ENCODE assay signal across 1 cellular context in genomic region chr3:54188176-54188791, GRCh38.
TF ChIP-seq lines count a peak whose summit lies in the region.

No MANE protein-coding gene starts in this region.

TF ChIP-seq in HepG2, 621 proteins besides CTCF, POLR2A, EP300 and RAD21 (continued from another document and continues in another):
- TF ChIP-seq NCOA5 (CRISPR knock-in tag; IDR thresholded peaks at IDR 0.05): no peak
- 0 out of 2 replicates have a peak, but pooled peaks have one; percentile 22 for TF ChIP-seq REPIN1 (CRISPR knock-in tag; IDR thresholded peaks at IDR 0.05; ENCODE audit: borderline replicate concordance, low read depth)
- peak; percentile 67; the same call in 1 of the 2 replicates for TF ChIP-seq MIXL1 (CRISPR knock-in tag; IDR thresholded peaks at IDR 0.05)
- no peak for TF ChIP-seq ZBTB4 (CRISPR knock-in tag; IDR thresholded peaks at IDR 0.05; ENCODE audit: borderline replicate concordance)
- no peak for TF ChIP-seq CREB1 (IDR thresholded peaks at IDR 0.05)
- TF ChIP-seq CREB1 (CRISPR knock-in tag; IDR thresholded peaks at IDR 0.05): no peak
- TF ChIP-seq TRIM22 (IDR thresholded peaks at IDR 0.05): no peak
- 0 out of 2 replicates have a peak, but pooled peaks have one; percentile 58 for TF ChIP-seq ZFP36L2 (CRISPR knock-in tag; IDR thresholded peaks at IDR 0.05)
- no peak for TF ChIP-seq HMGA1 (CRISPR knock-in tag; conservative IDR thresholded peaks at IDR 0.05)
- TF ChIP-seq THYN1 (CRISPR knock-in tag; IDR thresholded peaks at IDR 0.05; ENCODE audit: borderline replicate concordance, low read depth): no peak
- 0 out of 2 replicates have a peak, but pooled peaks have one; percentile 33 for TF ChIP-seq ZSCAN31 (CRISPR knock-in tag; IDR thresholded peaks at IDR 0.05; ENCODE audit: low read depth)
- peak; percentile 31; the same call in 1 of the 2 replicates for TF ChIP-seq MXD4 (CRISPR knock-in tag; IDR thresholded peaks at IDR 0.05)
- TF ChIP-seq RBAK (CRISPR knock-in tag; IDR thresholded peaks at IDR 0.05): no peak
- no peak for TF ChIP-seq EZH2 (conservative IDR thresholded peaks at IDR 0.05; ENCODE audit: low read depth, low read length)
- 0 out of 2 replicates have a peak, but pooled peaks have one; percentile 15 for TF ChIP-seq SOX5 (CRISPR knock-in tag; IDR thresholded peaks at IDR 0.05; ENCODE audit: borderline replicate concordance)
- TF ChIP-seq DZIP1 (CRISPR knock-in tag; IDR thresholded peaks at IDR 0.05): no peak
- TF ChIP-seq ZBTB44 (CRISPR knock-in tag; IDR thresholded peaks at IDR 0.05): peak; percentile 92; the same call in 1 of the 2 replicates
- 0 out of 2 replicates have a peak, but pooled peaks have one; percentile 26 for TF ChIP-seq IRF2 (CRISPR knock-in tag; IDR thresholded peaks at IDR 0.05)
- no peak for TF ChIP-seq IRX3 (CRISPR knock-in tag; IDR thresholded peaks at IDR 0.05; ENCODE audit: borderline replicate concordance, low read depth)
- TF ChIP-seq ZNF296 (CRISPR knock-in tag; conservative IDR thresholded peaks at IDR 0.05): no peak
- TF ChIP-seq ATF3 (CRISPR knock-in tag; IDR thresholded peaks at IDR 0.05): 0 out of 2 replicates have a peak, but pooled peaks have one; percentile 44
- no peak for TF ChIP-seq ZNF276 (CRISPR knock-in tag; IDR thresholded peaks at IDR 0.05; ENCODE audit: low read depth)
- no peak for TF ChIP-seq SRSF4 (IDR thresholded peaks at IDR 0.05; ENCODE audit: low read depth, low read length, poor library complexity, severe bottlenecking)
- TF ChIP-seq ZFP37 (CRISPR knock-in tag; IDR thresholded peaks at IDR 0.05; ENCODE audit: borderline replicate concordance): peak; percentile 60; the same call in 1 of the 2 replicates
- TF ChIP-seq PTBP1 (IDR thresholded peaks at IDR 0.05; ENCODE audit: low read depth, low read length, poor library complexity, severe bottlenecking): no peak
- peak; percentile 60; the same call in 1 of the 2 replicates for TF ChIP-seq ZNF12 (CRISPR knock-in tag; IDR thresholded peaks at IDR 0.05)
- TF ChIP-seq ZFY (CRISPR knock-in tag; IDR thresholded peaks at IDR 0.05): no peak
- TF ChIP-seq MAZ (IDR thresholded peaks at IDR 0.05; ENCODE audit: borderline replicate concordance, low read depth, low read length): no peak
- TF ChIP-seq MAZ (CRISPR knock-in tag; IDR thresholded peaks at IDR 0.05; ENCODE audit: low read depth): peak; percentile 29; the same call in 1 of the 2 replicates
- TF ChIP-seq ZNF138 (CRISPR knock-in tag; IDR thresholded peaks at IDR 0.05; ENCODE audit: low read depth): 0 out of 2 replicates have a peak, but pooled peaks have one; percentile 58
- TF ChIP-seq HDAC2 (CRISPR knock-in tag; IDR thresholded peaks at IDR 0.05): peak; percentile 71; the same call in 1 of the 2 replicates
- TF ChIP-seq CHD2 (IDR thresholded peaks at IDR 0.05; ENCODE audit: low read depth, low read length): no peak
- TF ChIP-seq ZBTB43 (CRISPR knock-in tag; conservative IDR thresholded peaks at IDR 0.05): peak; percentile 72; the same call in 1 of the 2 replicates
- TF ChIP-seq KLF11 (CRISPR knock-in tag; IDR thresholded peaks at IDR 0.05): peak; percentile 88; the same call in 1 of the 2 replicates
- peak; percentile 82; the same call in 1 of the 2 replicates for TF ChIP-seq SMAD3 (CRISPR knock-in tag; IDR thresholded peaks at IDR 0.05)
- TF ChIP-seq SAP130 (CRISPR knock-in tag; IDR thresholded peaks at IDR 0.05; ENCODE audit: low read depth): peak; percentile 28; the same call in 1 of the 2 replicates
- 0 out of 2 replicates have a peak, but pooled peaks have one; percentile 66 for TF ChIP-seq KDM4B (CRISPR knock-in tag; IDR thresholded peaks at IDR 0.05)
- TF ChIP-seq RXRB (CRISPR knock-in tag; IDR thresholded peaks at IDR 0.05; ENCODE audit: borderline replicate concordance): peak; percentile 55; the same call in 1 of the 2 replicates
- TF ChIP-seq SRY (CRISPR knock-in tag; IDR thresholded peaks at IDR 0.05): peak; percentile 77; the same call in 1 of the 2 replicates
- no peak for TF ChIP-seq GLI4 (CRISPR knock-in tag; IDR thresholded peaks at IDR 0.05; ENCODE audit: borderline replicate concordance)
- no peak for TF ChIP-seq GMEB1 (CRISPR knock-in tag; IDR thresholded peaks at IDR 0.05; ENCODE audit: borderline replicate concordance)
- TF ChIP-seq ZNF75D (CRISPR knock-in tag; IDR thresholded peaks at IDR 0.05; ENCODE audit: borderline replicate concordance): no peak
- peak; percentile 51; the same call in 1 of the 2 replicates for TF ChIP-seq IKZF5 (CRISPR knock-in tag; IDR thresholded peaks at IDR 0.05)
- TF ChIP-seq ZNF256 (CRISPR knock-in tag; conservative IDR thresholded peaks at IDR 0.05): 0 out of 2 replicates have a peak, but pooled peaks have one; percentile 22
- no peak for TF ChIP-seq ZNF382 (CRISPR knock-in tag; IDR thresholded peaks at IDR 0.05; ENCODE audit: borderline replicate concordance)
- TF ChIP-seq TGIF2 (CRISPR knock-in tag; IDR thresholded peaks at IDR 0.05): peak; percentile 87; the same call in 1 of the 2 replicates
- TF ChIP-seq ZNF552 (CRISPR knock-in tag; IDR thresholded peaks at IDR 0.05; ENCODE audit: borderline replicate concordance): no peak
- no peak for TF ChIP-seq NFYC (CRISPR knock-in tag; IDR thresholded peaks at IDR 0.05)
- no peak for TF ChIP-seq MLLT10 (CRISPR knock-in tag; IDR thresholded peaks at IDR 0.05)
